ENCODE assay signal across 8 cellular contexts in genomic region chr3:58434170-58434507, GRCh38. TPM values are rescaled to one million over a fixed set of nuclear protein-coding genes. Genes with fewer than 3 reads are reported as not detected.
DNase-seq lines count a peak whose midpoint lies in the region; ATAC-seq, FAIRE-seq and TF ChIP-seq lines count a peak whose summit lies in the region.

No MANE protein-coding gene starts in this region.

- CTCF ChIA-PET in WTC11 (lab: Charles Lee), result interaction anchor here (0.6 to 1.6 kb wide), 5 partner anchors 57 to 237 kb away, joined by 3 to 6 read pairs (median 4); partner anchors contain the start of genes HTD2 and RPP14

- no peaks in the 10 kb centered on the region for H3K9me3 ChIP-seq in HAP-1

- TF ChIP-seq CTCF in WTC11 (IDR thresholded peaks at IDR 0.05) (no peak), glutamatergic neuron (IDR thresholded peaks at IDR 0.05; ENCODE audit: partially characterized antibody, unreplicated experiment) (no peak)

- H3K4me1 Mint-ChIP-seq in WTC11 (peaks cover 59% of the 10 kb centered on the region), glutamatergic neuron (ENCODE audit: low read depth, unreplicated experiment) (peaks cover 8% of the 10 kb centered on the region)

- no peaks in the 10 kb centered on the region for H3K27me3 Mint-ChIP-seq in WTC11 (ENCODE audit: low read depth)
- peaks cover 7% of the 10 kb centered on the region for H3K27me3 Mint-ChIP-seq in glutamatergic neuron (ENCODE audit: unreplicated experiment)

- peaks cover 15% of the 10 kb centered on the region for H3K4me1 ChIP-seq in HAP-1

- in situ Hi-C loops in HAP-1 (cut with MboI; ENCODE audit: low sequenced_read_pairs), result no loop called here

- ATAC-seq in WTC11 (no peak), HG03460 (IDR thresholded peaks at IDR 0.05; ENCODE audit: unreplicated experiment) (no peak)

- POLR2A ChIA-PET in WTC11 (lab: Charles Lee), result interaction anchor here (0.8 to 1.3 kb wide), 3 partner anchors 9 to 57 kb away, joined by 3 to 4 read pairs (median 3); no protein-coding TSS in a partner anchor

- peaks cover 30% of the 10 kb centered on the region for H3K36me3 ChIP-seq in HAP-1 (replicated peaks)

- no peak for TF ChIP-seq POLR2A in H54 (IDR thresholded peaks at IDR 0.05; ENCODE audit: low read depth, low read length)

- H3K9me3 Mint-ChIP-seq in WTC11, result no peaks in the 10 kb centered on the region
- peaks cover 7% of the 10 kb centered on the region for H3K9me3 Mint-ChIP-seq in glutamatergic neuron (ENCODE audit: unreplicated experiment)

- no peak for FAIRE-seq in H54 (lab: Jason Lieb, UNC)

- DNase-seq in HAP-1 (ENCODE audit: low spot score in 2 of 2) (no peak), WTC11 (ENCODE audit: low spot score) (no peak), glutamatergic neuron (no peak), islet precursor cell (no peak), H54 (ENCODE audit: insufficient read length, low spot score) (no peak)
- no peak for DNase-seq in effector CD8-positive, alpha-beta T cell (lab: John Stamatoyannopoulos, UW)

- H3K27ac ChIP-seq in skin epidermis, result peak overlapping the region in 19 of 21 experiments; percentile 69 to 97 (median 89)

- H3K27ac Mint-ChIP-seq in WTC11 (peak overlapping the region; percentile 98), glutamatergic neuron (ENCODE audit: unreplicated experiment) (peak overlapping the region; percentile 8)

- no peaks in the 10 kb centered on the region for H3K27me3 ChIP-seq in HAP-1 (ENCODE audit: low read depth)

- H3K4me3 ChIP-seq in HAP-1 (peak overlapping the region; percentile 99), skin epidermis (peak overlapping the region; percentile 53 to 72 (median 60))

- peak overlapping the region; percentile 53 for H3K4me3 Mint-ChIP-seq in WTC11
- H3K4me3 Mint-ChIP-seq in glutamatergic neuron (ENCODE audit: unreplicated experiment), result peak overlapping the region; percentile 74

- H3K36me3 Mint-ChIP-seq in WTC11 (peaks cover 28% of the 10 kb centered on the region), glutamatergic neuron (ENCODE audit: unreplicated experiment) (no peaks in the 10 kb centered on the region)

TF ChIP-seq in WTC11, 78 proteins besides CTCF, POLR2A, EP300 and RAD21:
- TF ChIP-seq, protein P1, sequence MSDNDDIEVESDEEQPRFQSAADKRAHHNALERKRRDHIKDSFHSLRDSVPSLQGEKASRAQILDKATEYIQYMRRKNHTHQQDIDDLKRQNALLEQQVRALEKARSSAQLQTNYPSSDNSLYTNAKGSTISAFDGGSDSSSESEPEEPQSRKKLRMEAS (CRISPR knock-in tag; IDR thresholded peaks at IDR 0.05), result no peak
- TF ChIP-seq ZNF232 (CRISPR knock-in tag; IDR thresholded peaks at IDR 0.05) (no peak), CBFB (CRISPR knock-in tag; IDR thresholded peaks at IDR 0.05; ENCODE audit: low read depth) (no peak), JUN (CRISPR knock-in tag; IDR thresholded peaks at IDR 0.05) (no peak), ZNF317 (CRISPR knock-in tag; IDR thresholded peaks at IDR 0.05; ENCODE audit: borderline replicate concordance, low read depth) (no peak), GRHL2 (CRISPR knock-in tag; IDR thresholded peaks at IDR 0.05; ENCODE audit: insufficient replicate concordance, severe bottlenecking) (no peak), ZNF138 (CRISPR knock-in tag; conservative IDR thresholded peaks at IDR 0.05) (peak; percentile 2; the same call in 1 of the 2 replicates), PREB (CRISPR knock-in tag; IDR thresholded peaks at IDR 0.05; ENCODE audit: borderline replicate concordance) (0 out of 2 replicates have a peak, but pooled peaks have one; percentile 5)
- TF ChIP-seq, protein P2, sequence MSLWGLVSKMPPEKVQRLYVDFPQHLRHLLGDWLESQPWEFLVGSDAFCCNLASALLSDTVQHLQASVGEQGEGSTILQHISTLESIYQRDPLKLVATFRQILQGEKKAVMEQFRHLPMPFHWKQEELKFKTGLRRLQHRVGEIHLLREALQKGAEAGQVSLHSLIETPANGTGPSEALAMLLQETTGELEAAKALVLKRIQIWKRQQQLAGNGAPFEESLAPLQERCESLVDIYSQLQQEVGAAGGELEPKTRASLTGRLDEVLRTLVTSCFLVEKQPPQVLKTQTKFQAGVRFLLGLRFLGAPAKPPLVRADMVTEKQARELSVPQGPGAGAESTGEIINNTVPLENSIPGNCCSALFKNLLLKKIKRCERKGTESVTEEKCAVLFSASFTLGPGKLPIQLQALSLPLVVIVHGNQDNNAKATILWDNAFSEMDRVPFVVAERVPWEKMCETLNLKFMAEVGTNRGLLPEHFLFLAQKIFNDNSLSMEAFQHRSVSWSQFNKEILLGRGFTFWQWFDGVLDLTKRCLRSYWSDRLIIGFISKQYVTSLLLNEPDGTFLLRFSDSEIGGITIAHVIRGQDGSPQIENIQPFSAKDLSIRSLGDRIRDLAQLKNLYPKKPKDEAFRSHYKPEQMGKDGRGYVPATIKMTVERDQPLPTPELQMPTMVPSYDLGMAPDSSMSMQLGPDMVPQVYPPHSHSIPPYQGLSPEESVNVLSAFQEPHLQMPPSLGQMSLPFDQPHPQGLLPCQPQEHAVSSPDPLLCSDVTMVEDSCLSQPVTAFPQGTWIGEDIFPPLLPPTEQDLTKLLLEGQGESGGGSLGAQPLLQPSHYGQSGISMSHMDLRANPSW (CRISPR knock-in tag; conservative IDR thresholded peaks at IDR 0.05; ENCODE audit: low read depth), result no peak

RNA-seq across cellular contexts. Expression of gene PDHB, which starts 0.5 kb away (rescaled TPM):
- total RNA-seq in WTC11 (2021) (121 to 131 TPM (median 123 TPM) in 3 replicates), glutamatergic neuron (ENCODE audit: unreplicated experiment) (67.6 TPM)

RNA-seq across cellular contexts. Expression of gene KCTD6, which starts 57.8 kb away (rescaled TPM):
- total RNA-seq in WTC11 (2021) (15.2 to 16.4 TPM (median 15.5 TPM) in 3 replicates), glutamatergic neuron (ENCODE audit: unreplicated experiment) (21.1 TPM)
